Comparison of ENCODE assay signal across 11 cellular contexts in the genomic region with DNA sequence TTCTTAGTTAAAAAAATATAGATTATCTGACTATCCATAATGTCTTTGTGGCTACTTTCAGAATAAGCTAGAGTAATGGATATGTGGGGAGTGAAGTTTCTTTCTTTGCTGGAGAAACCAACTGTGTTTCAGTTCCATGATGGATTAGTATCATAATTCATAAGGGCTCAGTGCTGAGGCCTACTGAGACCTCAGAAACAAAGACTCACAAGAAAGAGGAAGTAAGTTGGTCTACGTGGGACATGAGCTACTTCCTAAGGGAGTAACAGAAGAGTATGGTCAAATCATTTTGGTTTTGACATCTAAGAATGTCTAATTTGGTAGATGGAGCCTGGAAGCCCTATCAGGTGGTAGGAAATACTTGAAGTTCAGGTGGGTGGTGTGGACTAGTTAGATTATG.
A peak's percentile ranks its signal among the peaks of the same experiment; 100 is the strongest.
DNase-seq lines count a peak whose midpoint lies in the region; ATAC-seq and TF ChIP-seq lines count a peak whose summit lies in the region.
"Had no signal": no experiment of that assay in that cellular context is flagged by ENCODE, and none has a peak within 500 bp of the region (broad histone marks: within the 10 kb centered on the region; RNA-seq: fewer than 3 reads in every experiment).

No MANE protein-coding gene starts in this region.

- H3K9me3 ChIP-seq in transverse colon, result no peaks in the 10 kb centered on the region
- H3K9me3 ChIP-seq: vagina had no signal

- DNase-seq in NB4 (ENCODE audit: low read depth) (peak; percentile 63), head of caudate nucleus (no peak), transverse colon (no peak), NCI-H2171 treated with DMSO at 0.1 percent for 48 hours (lab: John Stamatoyannopoulos, UW) (no peak)
- no peak for DNase-seq in effector CD4-positive, alpha-beta T cell
- DNase-seq: HCEC 1CT, NCI-H1105 treated with DMSO at 0.1 percent for 48 hours had no signal

- TF ChIP-seq CTCF in NB4 (IDR thresholded peaks at IDR 0.05; ENCODE audit: low read depth, low read length) (no peak), transverse colon (IDR thresholded peaks at IDR 0.05) (no peak)

- H3K36me3 ChIP-seq in transverse colon, result no peaks in the 10 kb centered on the region
- H3K36me3 ChIP-seq: vagina had no signal

- no peak for TF ChIP-seq EP300 in transverse colon (IDR thresholded peaks at IDR 0.05; ENCODE audit: low read depth)

- TF ChIP-seq POLR2A in NB4 (IDR thresholded peaks at IDR 0.05; ENCODE audit: extremely low read depth, insufficient read length) (no peak), transverse colon (IDR thresholded peaks at IDR 0.05) (no peak)

- WGBS in transverse colon (ENCODE audit: low coverage in 1 of 2), 2 donors, result 48% methylated on average over 1 of the region's 1 CpG; no CpG with 5 or more reads in 1 of the 2 donors

- H3K4me1 ChIP-seq in transverse colon, result no peaks in the 10 kb centered on the region
- H3K4me1 ChIP-seq: vagina had no signal

- in situ Hi-C loops in transverse colon (cut with MboI; ENCODE audit: low pct_ligation_motif_present in 1 of 4, low pct_unique_long_range_greater_than_20kb in 1 of 4, low sequenced_read_pairs in 3 of 4), result no loop called here

- intact Hi-C loops in head of caudate nucleus (cut with DNase I) (no loop called here), transverse colon (cut with DNase I; ENCODE audit: low total_unique reads) (no loop called here)

- ATAC-seq in GM18502 (IDR thresholded peaks at IDR 0.05; ENCODE audit: poor library complexity, unreplicated experiment) (peak; percentile 96), GM21360 (IDR thresholded peaks at IDR 0.05; ENCODE audit: unreplicated experiment) (peak; percentile 97), HG03045 (IDR thresholded peaks at IDR 0.05; ENCODE audit: unreplicated experiment) (peak; percentile 88)

- H3K4me3 ChIP-seq in NB4 (ENCODE audit: low read depth, low read length) (no peak overlapping the region), transverse colon (no peak overlapping the region)
- H3K4me3 ChIP-seq: vagina had no signal

- no peaks in the 10 kb centered on the region for H3K27me3 ChIP-seq in transverse colon
- H3K27me3 ChIP-seq: vagina had no signal

- no peak overlapping the region for H3K27ac ChIP-seq in transverse colon
- H3K27ac ChIP-seq: vagina had no signal
